In genomic region chr5:102961671-102962070, GRCh38 we compare ENCODE assay signal across 18 cellular contexts.
"Had no signal": no experiment of that assay in that cellular context is flagged by ENCODE, and none has a peak within 500 bp of the region (broad histone marks: within the 10 kb centered on the region; RNA-seq: fewer than 3 reads in every experiment).

No MANE protein-coding gene starts in this region.

- FAIRE-seq: colon had no signal

- DNase-seq: activated CD8-positive, alpha-beta memory T cell treated with anti-CD3 and anti-CD28 coated beads for 24 hours; activated CD8-positive, alpha-beta memory T cell treated with anti-CD3 and anti-CD28 coated beads, Interleukin-2, amount 50 U/mL, for 4 hours; activated naive CD4-positive, alpha-beta T cell; activated T-cell treated with anti-CD3 and anti-CD28 coated beads, Interleukin-2, amount 50 U/mL, for 24 hours; adrenal gland; esophagus squamous epithelium; head of caudate nucleus; hypothalamus; retina; stimulated activated CD4-positive, alpha-beta T cell treated with anti-CD3 and anti-CD28 coated beads, Interleukin-4, amount 100 ng/mL, for 1 hour; stimulated activated naive CD4-positive, alpha-beta T cell; testis; trophoblast cell; uterus had no signal

- ATAC-seq: gastroesophageal sphincter; natural killer cell treated with Interleukin-12 subunit alpha and Interleukin-12 subunit beta and Interleukin-15 and Interleukin-18, amount 100 ng/mL, for 72 hours; WTC11 had no signal
